ENCODE assay signal across 11 cellular contexts in genomic region chr16:89484923-89485679, GRCh38. TPM values are rescaled to one million over a fixed set of nuclear protein-coding genes. Genes with fewer than 3 reads are reported as not detected.
DNase-seq lines count a peak whose midpoint lies in the region; ATAC-seq and TF ChIP-seq lines count a peak whose summit lies in the region.
"Had no signal": no experiment of that assay in that cellular context is flagged by ENCODE, and none has a peak within 500 bp of the region (broad histone marks: within the 10 kb centered on the region; RNA-seq: fewer than 3 reads in every experiment).

No MANE protein-coding gene starts in this region.

- peak overlapping the region; percentile 21; the same call in 1 of the 2 replicates for H3K9ac ChIP-seq in BLaER1

- H3K4me1 ChIP-seq in BLaER1 = peaks cover 87% of the 10 kb centered on the region

- peaks cover 90% of the 10 kb centered on the region for H4K20me1 ChIP-seq in BLaER1

- TF ChIP-seq CTCF in RWPE1 (conservative IDR thresholded peaks at IDR 0.05; ENCODE audit: low read depth) = no peak

- CTCF ChIA-PET in RWPE1 (lab: Yijun Ruan, JAX) = interaction anchor here (0.6 kb wide), 1 partner anchor 11 kb away, joined by 4 read pairs; no protein-coding TSS in a partner anchor

- no peaks in the 10 kb centered on the region for H3K27me3 ChIP-seq in BLaER1

- DNase-seq in RWPE1 (ENCODE audit: low spot score) (no peak), left kidney (ENCODE audit: low read depth, low spot score) (peak; percentile 63), NCI-H2107 (lab: John Stamatoyannopoulos, UW) (no peak), posterior vena cava (ENCODE audit: low spot score) (no peak), anterior cingulate cortex (lab: John Stamatoyannopoulos, UW) (no peak)
- DNase-seq: activated gamma-delta T cell treated with Interleukin-2 at 50 U/mL for 16 hours; head of caudate nucleus; NK-92 treated with Interleukin-12 subunit alpha and Interleukin-12 subunit beta, amount 100 ng/mL, for 24 hours had no signal

- no peaks in the 10 kb centered on the region for H3K9me3 ChIP-seq in BLaER1

- H3K4me2 ChIP-seq in BLaER1 = peak overlapping the region; percentile 93

- ATAC-seq in GM19463 (IDR thresholded peaks at IDR 0.05; ENCODE audit: unreplicated experiment) (peak; percentile 40), GM21576 (IDR thresholded peaks at IDR 0.05; ENCODE audit: unreplicated experiment) (no peak)

- intact Hi-C loops in posterior vena cava (cut with DNase I) = loop anchor here (5.0 to 10.0 kb wide), 2 partner anchors 73 to 80 kb away; no protein-coding TSS in a partner anchor

- POLR2A ChIA-PET in RWPE1 (lab: Yijun Ruan, JAX; ENCODE audit: low non-redundant PET) = no interaction called here

- no peak overlapping the region for H3K4me3 ChIP-seq in BLaER1

- peaks cover 42% of the 10 kb centered on the region for H3K36me3 ChIP-seq in BLaER1

- no peak overlapping the region; the same call in 1 of the 2 replicates for H3K27ac ChIP-seq in BLaER1
- peak overlapping the region; percentile 54 for H3K27ac ChIP-seq in RWPE1

RNA-seq across cellular contexts. Expression of gene ANKRD11, which starts 5.3 kb away (rescaled TPM):
- 100 to 1,000 TPM in 1 of 2 donors, 10 to 100 TPM in 1; 95.0 to 110 TPM for total RNA-seq in posterior vena cava

RNA-seq across cellular contexts. Expression of gene SPG7, which starts 23.1 kb away (rescaled TPM):
- 10 to 100 TPM; 64.1 to 65.2 TPM for total RNA-seq in posterior vena cava
